1 cellular context compared by ENCODE assay signal in the genomic region with DNA sequence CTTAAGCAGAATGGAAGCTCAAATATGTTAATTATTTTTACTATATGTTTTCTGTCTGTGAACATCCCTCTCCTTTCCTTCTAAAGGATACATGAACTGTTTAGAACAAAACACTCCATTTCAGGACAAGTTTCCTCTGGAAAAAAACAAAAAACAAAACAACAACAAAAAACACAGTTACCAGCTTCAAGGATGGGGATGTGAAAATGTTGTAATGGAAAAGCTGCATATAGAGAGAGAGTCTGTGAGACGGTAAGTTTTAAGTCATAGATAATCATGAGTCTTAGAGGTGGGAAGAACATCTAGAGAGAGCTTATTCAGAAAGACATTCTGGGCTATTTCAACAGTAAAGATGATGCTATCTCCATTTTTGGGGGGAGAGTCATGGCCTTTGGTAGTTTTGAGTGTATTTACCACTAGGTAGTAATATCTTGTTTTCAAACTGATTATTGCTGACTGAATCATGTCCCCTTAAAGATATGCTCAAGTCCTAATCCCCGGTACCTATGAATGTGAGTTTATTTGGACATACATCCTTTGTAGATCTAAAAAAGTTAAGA.
TF ChIP-seq lines count a peak whose summit lies in the region.

No MANE protein-coding gene starts in this region.

TF ChIP-seq in GM12878, 131 proteins besides CTCF, POLR2A, EP300 and RAD21 (continued from another document and continues in another):
- TF ChIP-seq, protein P1, sequence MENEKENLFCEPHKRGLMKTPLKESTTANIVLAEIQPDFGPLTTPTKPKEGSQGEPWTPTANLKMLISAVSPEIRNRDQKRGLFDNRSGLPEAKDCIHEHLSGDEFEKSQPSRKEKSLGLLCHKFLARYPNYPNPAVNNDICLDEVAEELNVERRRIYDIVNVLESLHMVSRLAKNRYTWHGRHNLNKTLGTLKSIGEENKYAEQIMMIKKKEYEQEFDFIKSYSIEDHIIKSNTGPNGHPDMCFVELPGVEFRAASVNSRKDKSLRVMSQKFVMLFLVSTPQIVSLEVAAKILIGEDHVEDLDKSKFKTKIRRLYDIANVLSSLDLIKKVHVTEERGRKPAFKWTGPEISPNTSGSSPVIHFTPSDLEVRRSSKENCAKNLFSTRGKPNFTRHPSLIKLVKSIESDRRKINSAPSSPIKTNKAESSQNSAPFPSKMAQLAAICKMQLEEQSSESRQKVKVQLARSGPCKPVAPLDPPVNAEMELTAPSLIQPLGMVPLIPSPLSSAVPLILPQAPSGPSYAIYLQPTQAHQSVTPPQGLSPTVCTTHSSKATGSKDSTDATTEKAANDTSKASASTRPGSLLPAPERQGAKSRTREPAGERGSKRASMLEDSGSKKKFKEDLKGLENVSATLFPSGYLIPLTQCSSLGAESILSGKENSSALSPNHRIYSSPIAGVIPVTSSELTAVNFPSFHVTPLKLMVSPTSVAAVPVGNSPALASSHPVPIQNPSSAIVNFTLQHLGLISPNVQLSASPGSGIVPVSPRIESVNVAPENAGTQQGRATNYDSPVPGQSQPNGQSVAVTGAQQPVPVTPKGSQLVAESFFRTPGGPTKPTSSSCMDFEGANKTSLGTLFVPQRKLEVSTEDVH (IDR thresholded peaks at IDR 0.05; ENCODE audit: low read depth, partially characterized antibody) = no peak
- TF ChIP-seq SMAD5 (IDR thresholded peaks at IDR 0.05; ENCODE audit: low read depth) = no peak
- TF ChIP-seq ZNF217 (IDR thresholded peaks at IDR 0.05) = no peak
- no peak for TF ChIP-seq NBN (IDR thresholded peaks at IDR 0.05)
- no peak for TF ChIP-seq NFYA (IDR thresholded peaks at IDR 0.05; ENCODE audit: borderline replicate concordance, low read depth, low read length)
- TF ChIP-seq JUNB (IDR thresholded peaks at IDR 0.05) = peak; percentile 99
- no peak for TF ChIP-seq WRNIP1 (IDR thresholded peaks at IDR 0.05; ENCODE audit: borderline replicate concordance, low read depth, low read length)
- TF ChIP-seq POU2F2 (IDR thresholded peaks at IDR 0.05; ENCODE audit: borderline replicate concordance, low read depth, low read length) = no peak
- TF ChIP-seq MEF2B (IDR thresholded peaks at IDR 0.05; ENCODE audit: partially characterized antibody, poor library complexity, severe bottlenecking) = peak; percentile 22
- TF ChIP-seq CHD2 (IDR thresholded peaks at IDR 0.05; ENCODE audit: borderline replicate concordance, low read depth, low read length) = no peak
- TF ChIP-seq MYC (IDR thresholded peaks at IDR 0.05; ENCODE audit: insufficient read depth, insufficient read length, insufficient replicate concordance, low read length, severe bottlenecking) = no peak
- TF ChIP-seq NFIC (IDR thresholded peaks at IDR 0.05; ENCODE audit: low read depth, low read length) = peak; percentile 91
- TF ChIP-seq, protein P2, sequence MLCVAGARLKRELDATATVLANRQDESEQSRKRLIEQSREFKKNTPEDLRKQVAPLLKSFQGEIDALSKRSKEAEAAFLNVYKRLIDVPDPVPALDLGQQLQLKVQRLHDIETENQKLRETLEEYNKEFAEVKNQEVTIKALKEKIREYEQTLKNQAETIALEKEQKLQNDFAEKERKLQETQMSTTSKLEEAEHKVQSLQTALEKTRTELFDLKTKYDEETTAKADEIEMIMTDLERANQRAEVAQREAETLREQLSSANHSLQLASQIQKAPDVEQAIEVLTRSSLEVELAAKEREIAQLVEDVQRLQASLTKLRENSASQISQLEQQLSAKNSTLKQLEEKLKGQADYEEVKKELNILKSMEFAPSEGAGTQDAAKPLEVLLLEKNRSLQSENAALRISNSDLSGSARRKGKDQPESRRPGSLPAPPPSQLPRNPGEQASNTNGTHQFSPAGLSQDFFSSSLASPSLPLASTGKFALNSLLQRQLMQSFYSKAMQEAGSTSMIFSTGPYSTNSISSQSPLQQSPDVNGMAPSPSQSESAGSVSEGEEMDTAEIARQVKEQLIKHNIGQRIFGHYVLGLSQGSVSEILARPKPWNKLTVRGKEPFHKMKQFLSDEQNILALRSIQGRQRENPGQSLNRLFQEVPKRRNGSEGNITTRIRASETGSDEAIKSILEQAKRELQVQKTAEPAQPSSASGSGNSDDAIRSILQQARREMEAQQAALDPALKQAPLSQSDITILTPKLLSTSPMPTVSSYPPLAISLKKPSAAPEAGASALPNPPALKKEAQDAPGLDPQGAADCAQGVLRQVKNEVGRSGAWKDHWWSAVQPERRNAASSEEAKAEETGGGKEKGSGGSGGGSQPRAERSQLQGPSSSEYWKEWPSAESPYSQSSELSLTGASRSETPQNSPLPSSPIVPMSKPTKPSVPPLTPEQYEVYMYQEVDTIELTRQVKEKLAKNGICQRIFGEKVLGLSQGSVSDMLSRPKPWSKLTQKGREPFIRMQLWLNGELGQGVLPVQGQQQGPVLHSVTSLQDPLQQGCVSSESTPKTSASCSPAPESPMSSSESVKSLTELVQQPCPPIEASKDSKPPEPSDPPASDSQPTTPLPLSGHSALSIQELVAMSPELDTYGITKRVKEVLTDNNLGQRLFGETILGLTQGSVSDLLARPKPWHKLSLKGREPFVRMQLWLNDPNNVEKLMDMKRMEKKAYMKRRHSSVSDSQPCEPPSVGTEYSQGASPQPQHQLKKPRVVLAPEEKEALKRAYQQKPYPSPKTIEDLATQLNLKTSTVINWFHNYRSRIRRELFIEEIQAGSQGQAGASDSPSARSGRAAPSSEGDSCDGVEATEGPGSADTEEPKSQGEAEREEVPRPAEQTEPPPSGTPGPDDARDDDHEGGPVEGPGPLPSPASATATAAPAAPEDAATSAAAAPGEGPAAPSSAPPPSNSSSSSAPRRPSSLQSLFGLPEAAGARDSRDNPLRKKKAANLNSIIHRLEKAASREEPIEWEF (IDR thresholded peaks at IDR 0.05; ENCODE audit: insufficient replicate concordance, low read depth, low read length) = no peak
- TF ChIP-seq, protein P3, sequence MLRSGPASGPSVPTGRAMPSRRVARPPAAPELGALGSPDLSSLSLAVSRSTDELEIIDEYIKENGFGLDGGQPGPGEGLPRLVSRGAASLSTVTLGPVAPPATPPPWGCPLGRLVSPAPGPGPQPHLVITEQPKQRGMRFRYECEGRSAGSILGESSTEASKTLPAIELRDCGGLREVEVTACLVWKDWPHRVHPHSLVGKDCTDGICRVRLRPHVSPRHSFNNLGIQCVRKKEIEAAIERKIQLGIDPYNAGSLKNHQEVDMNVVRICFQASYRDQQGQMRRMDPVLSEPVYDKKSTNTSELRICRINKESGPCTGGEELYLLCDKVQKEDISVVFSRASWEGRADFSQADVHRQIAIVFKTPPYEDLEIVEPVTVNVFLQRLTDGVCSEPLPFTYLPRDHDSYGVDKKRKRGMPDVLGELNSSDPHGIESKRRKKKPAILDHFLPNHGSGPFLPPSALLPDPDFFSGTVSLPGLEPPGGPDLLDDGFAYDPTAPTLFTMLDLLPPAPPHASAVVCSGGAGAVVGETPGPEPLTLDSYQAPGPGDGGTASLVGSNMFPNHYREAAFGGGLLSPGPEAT (IDR thresholded peaks at IDR 0.05; ENCODE audit: low read depth) = peak; percentile 44; the same call in 1 of the 2 replicates
- TF ChIP-seq, protein P4, sequence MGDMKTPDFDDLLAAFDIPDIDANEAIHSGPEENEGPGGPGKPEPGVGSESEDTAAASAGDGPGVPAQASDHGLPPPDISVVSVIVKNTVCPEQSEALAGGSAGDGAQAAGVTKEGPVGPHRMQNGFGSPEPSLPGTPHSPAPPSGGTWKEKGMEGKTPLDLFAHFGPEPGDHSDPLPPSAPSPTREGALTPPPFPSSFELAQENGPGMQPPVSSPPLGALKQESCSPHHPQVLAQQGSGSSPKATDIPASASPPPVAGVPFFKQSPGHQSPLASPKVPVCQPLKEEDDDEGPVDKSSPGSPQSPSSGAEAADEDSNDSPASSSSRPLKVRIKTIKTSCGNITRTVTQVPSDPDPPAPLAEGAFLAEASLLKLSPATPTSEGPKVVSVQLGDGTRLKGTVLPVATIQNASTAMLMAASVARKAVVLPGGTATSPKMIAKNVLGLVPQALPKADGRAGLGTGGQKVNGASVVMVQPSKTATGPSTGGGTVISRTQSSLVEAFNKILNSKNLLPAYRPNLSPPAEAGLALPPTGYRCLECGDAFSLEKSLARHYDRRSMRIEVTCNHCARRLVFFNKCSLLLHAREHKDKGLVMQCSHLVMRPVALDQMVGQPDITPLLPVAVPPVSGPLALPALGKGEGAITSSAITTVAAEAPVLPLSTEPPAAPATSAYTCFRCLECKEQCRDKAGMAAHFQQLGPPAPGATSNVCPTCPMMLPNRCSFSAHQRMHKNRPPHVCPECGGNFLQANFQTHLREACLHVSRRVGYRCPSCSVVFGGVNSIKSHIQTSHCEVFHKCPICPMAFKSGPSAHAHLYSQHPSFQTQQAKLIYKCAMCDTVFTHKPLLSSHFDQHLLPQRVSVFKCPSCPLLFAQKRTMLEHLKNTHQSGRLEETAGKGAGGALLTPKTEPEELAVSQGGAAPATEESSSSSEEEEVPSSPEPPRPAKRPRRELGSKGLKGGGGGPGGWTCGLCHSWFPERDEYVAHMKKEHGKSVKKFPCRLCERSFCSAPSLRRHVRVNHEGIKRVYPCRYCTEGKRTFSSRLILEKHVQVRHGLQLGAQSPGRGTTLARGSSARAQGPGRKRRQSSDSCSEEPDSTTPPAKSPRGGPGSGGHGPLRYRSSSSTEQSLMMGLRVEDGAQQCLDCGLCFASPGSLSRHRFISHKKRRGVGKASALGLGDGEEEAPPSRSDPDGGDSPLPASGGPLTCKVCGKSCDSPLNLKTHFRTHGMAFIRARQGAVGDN (IDR thresholded peaks at IDR 0.05) = no peak
- TF ChIP-seq, protein P5, sequence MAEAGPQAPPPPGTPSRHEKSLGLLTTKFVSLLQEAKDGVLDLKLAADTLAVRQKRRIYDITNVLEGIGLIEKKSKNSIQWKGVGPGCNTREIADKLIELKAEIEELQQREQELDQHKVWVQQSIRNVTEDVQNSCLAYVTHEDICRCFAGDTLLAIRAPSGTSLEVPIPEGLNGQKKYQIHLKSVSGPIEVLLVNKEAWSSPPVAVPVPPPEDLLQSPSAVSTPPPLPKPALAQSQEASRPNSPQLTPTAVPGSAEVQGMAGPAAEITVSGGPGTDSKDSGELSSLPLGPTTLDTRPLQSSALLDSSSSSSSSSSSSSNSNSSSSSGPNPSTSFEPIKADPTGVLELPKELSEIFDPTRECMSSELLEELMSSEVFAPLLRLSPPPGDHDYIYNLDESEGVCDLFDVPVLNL (IDR thresholded peaks at IDR 0.05; ENCODE audit: low read depth, low read length) = no peak
- TF ChIP-seq, protein P6, sequence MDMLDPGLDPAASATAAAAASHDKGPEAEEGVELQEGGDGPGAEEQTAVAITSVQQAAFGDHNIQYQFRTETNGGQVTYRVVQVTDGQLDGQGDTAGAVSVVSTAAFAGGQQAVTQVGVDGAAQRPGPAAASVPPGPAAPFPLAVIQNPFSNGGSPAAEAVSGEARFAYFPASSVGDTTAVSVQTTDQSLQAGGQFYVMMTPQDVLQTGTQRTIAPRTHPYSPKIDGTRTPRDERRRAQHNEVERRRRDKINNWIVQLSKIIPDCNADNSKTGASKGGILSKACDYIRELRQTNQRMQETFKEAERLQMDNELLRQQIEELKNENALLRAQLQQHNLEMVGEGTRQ (IDR thresholded peaks at IDR 0.05; ENCODE audit: borderline replicate concordance, low read depth, low read length) = no peak
- no peak for TF ChIP-seq GATAD2B (conservative IDR thresholded peaks at IDR 0.05; ENCODE audit: low read depth)
- no peak for TF ChIP-seq TCF3 (IDR thresholded peaks at IDR 0.05; ENCODE audit: borderline replicate concordance, insufficient read depth, low read depth, low read length)
- no peak for TF ChIP-seq DPF2 (IDR thresholded peaks at IDR 0.05)
- TF ChIP-seq CBX5 (IDR thresholded peaks at IDR 0.05; ENCODE audit: low read depth) = no peak
- no peak; the same call in 1 of the 2 replicates for TF ChIP-seq RAD51 (IDR thresholded peaks at IDR 0.05)
- peak; percentile 32 to 35; a peak in 2 of 4 replicates for TF ChIP-seq IKZF2 (IDR thresholded peaks at IDR 0.05)
- TF ChIP-seq RCOR1 (conservative IDR thresholded peaks at IDR 0.05; ENCODE audit: low read depth, low read length) = no peak
- no peak for TF ChIP-seq SREBF1 (IDR thresholded peaks at IDR 0.05; ENCODE audit: low read length)
- TF ChIP-seq ASH2L (IDR thresholded peaks at IDR 0.05; ENCODE audit: borderline replicate concordance, low read depth) = no peak
- TF ChIP-seq, protein P7, sequence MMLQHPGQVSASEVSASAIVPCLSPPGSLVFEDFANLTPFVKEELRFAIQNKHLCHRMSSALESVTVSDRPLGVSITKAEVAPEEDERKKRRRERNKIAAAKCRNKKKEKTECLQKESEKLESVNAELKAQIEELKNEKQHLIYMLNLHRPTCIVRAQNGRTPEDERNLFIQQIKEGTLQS (IDR thresholded peaks at IDR 0.05; ENCODE audit: borderline replicate concordance, extremely low read depth, low read depth, low read length) = no peak
- TF ChIP-seq, protein P8, sequence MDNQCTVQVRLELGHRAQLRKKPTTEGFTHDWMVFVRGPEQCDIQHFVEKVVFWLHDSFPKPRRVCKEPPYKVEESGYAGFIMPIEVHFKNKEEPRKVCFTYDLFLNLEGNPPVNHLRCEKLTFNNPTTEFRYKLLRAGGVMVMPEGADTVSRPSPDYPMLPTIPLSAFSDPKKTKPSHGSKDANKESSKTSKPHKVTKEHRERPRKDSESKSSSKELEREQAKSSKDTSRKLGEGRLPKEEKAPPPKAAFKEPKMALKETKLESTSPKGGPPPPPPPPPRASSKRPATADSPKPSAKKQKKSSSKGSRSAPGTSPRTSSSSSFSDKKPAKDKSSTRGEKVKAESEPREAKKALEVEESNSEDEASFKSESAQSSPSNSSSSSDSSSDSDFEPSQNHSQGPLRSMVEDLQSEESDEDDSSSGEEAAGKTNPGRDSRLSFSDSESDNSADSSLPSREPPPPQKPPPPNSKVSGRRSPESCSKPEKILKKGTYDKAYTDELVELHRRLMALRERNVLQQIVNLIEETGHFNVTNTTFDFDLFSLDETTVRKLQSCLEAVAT (IDR thresholded peaks at IDR 0.05) = no peak
- TF ChIP-seq BCL11A (IDR thresholded peaks at IDR 0.05; ENCODE audit: low read depth, low read length) = peak; percentile 81; the same call in 1 of the 2 replicates
- no peak for TF ChIP-seq RELA (IDR thresholded peaks at IDR 0.05; ENCODE audit: borderline replicate concordance, partially characterized antibody)
- TF ChIP-seq, protein P9, sequence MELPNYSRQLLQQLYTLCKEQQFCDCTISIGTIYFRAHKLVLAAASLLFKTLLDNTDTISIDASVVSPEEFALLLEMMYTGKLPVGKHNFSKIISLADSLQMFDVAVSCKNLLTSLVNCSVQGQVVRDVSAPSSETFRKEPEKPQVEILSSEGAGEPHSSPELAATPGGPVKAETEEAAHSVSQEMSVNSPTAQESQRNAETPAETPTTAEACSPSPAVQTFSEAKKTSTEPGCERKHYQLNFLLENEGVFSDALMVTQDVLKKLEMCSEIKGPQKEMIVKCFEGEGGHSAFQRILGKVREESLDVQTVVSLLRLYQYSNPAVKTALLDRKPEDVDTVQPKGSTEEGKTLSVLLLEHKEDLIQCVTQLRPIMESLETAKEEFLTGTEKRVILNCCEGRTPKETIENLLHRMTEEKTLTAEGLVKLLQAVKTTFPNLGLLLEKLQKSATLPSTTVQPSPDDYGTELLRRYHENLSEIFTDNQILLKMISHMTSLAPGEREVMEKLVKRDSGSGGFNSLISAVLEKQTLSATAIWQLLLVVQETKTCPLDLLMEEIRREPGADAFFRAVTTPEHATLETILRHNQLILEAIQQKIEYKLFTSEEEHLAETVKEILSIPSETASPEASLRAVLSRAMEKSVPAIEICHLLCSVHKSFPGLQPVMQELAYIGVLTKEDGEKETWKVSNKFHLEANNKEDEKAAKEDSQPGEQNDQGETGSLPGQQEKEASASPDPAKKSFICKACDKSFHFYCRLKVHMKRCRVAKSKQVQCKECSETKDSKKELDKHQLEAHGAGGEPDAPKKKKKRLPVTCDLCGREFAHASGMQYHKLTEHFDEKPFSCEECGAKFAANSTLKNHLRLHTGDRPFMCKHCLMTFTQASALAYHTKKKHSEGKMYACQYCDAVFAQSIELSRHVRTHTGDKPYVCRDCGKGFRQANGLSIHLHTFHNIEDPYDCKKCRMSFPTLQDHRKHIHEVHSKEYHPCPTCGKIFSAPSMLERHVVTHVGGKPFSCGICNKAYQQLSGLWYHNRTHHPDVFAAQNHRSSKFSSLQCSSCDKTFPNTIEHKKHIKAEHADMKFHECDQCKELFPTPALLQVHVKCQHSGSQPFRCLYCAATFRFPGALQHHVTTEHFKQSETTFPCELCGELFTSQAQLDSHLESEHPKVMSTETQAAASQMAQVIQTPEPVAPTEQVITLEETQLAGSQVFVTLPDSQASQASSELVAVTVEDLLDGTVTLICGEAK (IDR thresholded peaks at IDR 0.05; ENCODE audit: borderline replicate concordance) = no peak
